In genomic region chr5:123097483-123097870, GRCh38 we compare ENCODE assay signal across 22 cellular contexts. TPM values are rescaled to one million over a fixed set of nuclear protein-coding genes. Genes with fewer than 3 reads are reported as not detected.
A peak's percentile ranks its signal among the peaks of the same experiment; 100 is the strongest.
DNase-seq lines count a peak whose midpoint lies in the region; ATAC-seq, FAIRE-seq and TF ChIP-seq lines count a peak whose summit lies in the region.
"Had no signal": no experiment of that assay in that cellular context is flagged by ENCODE, and none has a peak within 500 bp of the region (broad histone marks: within the 10 kb centered on the region; RNA-seq: fewer than 3 reads in every experiment).

No MANE protein-coding gene starts in this region.

- H2BK120ac ChIP-seq in H1 (replicated peaks; ENCODE audit: low read depth, low read length) = no peak overlapping the region

- H2BK12ac ChIP-seq in H1 (ENCODE audit: low read depth, low read length) = no peak overlapping the region

- POLR2A ChIA-PET in H1 (lab: Charles Lee; ENCODE audit: partially characterized antibody) = interaction anchor here (0.8 to 1.6 kb wide), 4 partner anchors 8 to 322 kb away, joined by 3 to 6 read pairs (median 4); partner anchors contain the start of genes PRDM6 and SNX2

- H2BK5ac ChIP-seq in H1 (ENCODE audit: low read depth, low read length) = no peak overlapping the region

- no peak overlapping the region for H3K14ac ChIP-seq in H1 (ENCODE audit: insufficient read length)

- no peak overlapping the region for H4K5ac ChIP-seq in H1 (ENCODE audit: insufficient read length, low read depth, low read length)

- no peak overlapping the region for H3K4ac ChIP-seq in H1 (replicated peaks; ENCODE audit: insufficient read length, low read depth, low read length)

- no peak for ATAC-seq in lower lobe of right lung
- ATAC-seq in HG03432 (IDR thresholded peaks at IDR 0.05; ENCODE audit: unreplicated experiment) = no peak
- ATAC-seq in HG02678 (IDR thresholded peaks at IDR 0.05; ENCODE audit: unreplicated experiment) = no peak
- no peak for ATAC-seq in SK-N-SH treated with all-trans-retinoic acid at 6 μM for 48 hours
- ATAC-seq: PC-3 had no signal

- H4K91ac ChIP-seq in H1 (replicated peaks; ENCODE audit: insufficient read length, low read length) = no peak overlapping the region

- H3K56ac ChIP-seq in H1 (replicated peaks; ENCODE audit: insufficient read length, low read depth, low read length) = no peak overlapping the region

- no peak overlapping the region for H2BK15ac ChIP-seq in H1 (ENCODE audit: low read length)

- FAIRE-seq in H1 (lab: Jason Lieb, UNC) = no peak

- no peak overlapping the region for H3K27ac ChIP-seq in H1 (ENCODE audit: low read depth, low read length)
- H3K27ac ChIP-seq in lower lobe of right lung = peak overlapping the region; percentile 58
- peak overlapping the region; percentile 95 to 96 for H3K27ac ChIP-seq in tibial artery

- no peak overlapping the region for H2AK5ac ChIP-seq in H1 (ENCODE audit: low read depth, low read length)

- no peak for TF ChIP-seq RAD21 in H1 (IDR thresholded peaks at IDR 0.05 in 1 of 2, conservative IDR thresholded peaks at IDR 0.05 in 1 of 2; ENCODE audit: low read depth in 2 of 2, low read length in 2 of 2)

- intact Hi-C loops in lower lobe of right lung (cut with DNase I) = no loop called here
- intact Hi-C loops in tibial artery (cut with DNase I; ENCODE audit: low total_unique reads) = loop anchor here (10.0 kb wide), 1 partner anchor 177 kb away; no protein-coding TSS in a partner anchor

- DNase-seq in GM13977 (ENCODE audit: low spot score) (peak; percentile 23), H1 (ENCODE audit: low read depth in 1 of 2, low spot score in 2 of 2) (no peak), lower lobe of right lung (no peak), tibial artery (no peak), BE2C (no peak)
- DNase-seq: 8988T, COR-L47, DMS 273 treated with DMSO at 0.1 percent for 48 hours, DND-41, KBM-7, NCI-H1105, NCI-H1694, NCI-H510A treated with DMSO at 0.1 percent for 48 hours, NCI-H82, PC-3, RPMI8226, SHP77 treated with DMSO at 0.1 percent for 48 hours had no signal

- H2BK20ac ChIP-seq in H1 (ENCODE audit: low read length) = no peak overlapping the region

- CTCF ChIA-PET in H1 (lab: Charles Lee; ENCODE audit: partially characterized antibody) = interaction anchor here (0.6 to 2.3 kb wide), 16 partner anchors 9 to 581 kb away, joined by 3 to 14 read pairs (median 3); no protein-coding TSS in a partner anchor

- TF ChIP-seq CTCF in GM13977 (IDR thresholded peaks at IDR 0.05; ENCODE audit: extremely low read depth, insufficient read depth, missing control alignments) (no peak), H1 (IDR thresholded peaks at IDR 0.05; ENCODE audit: control extremely low read depth in 1 of 3, insufficient read depth in 1 of 3, low read depth in 1 of 3, low read length in 3 of 3) (no peak), lower lobe of right lung (IDR thresholded peaks at IDR 0.05) (no peak), tibial artery (IDR thresholded peaks at IDR 0.05) (no peak), BE2C (IDR thresholded peaks at IDR 0.05; ENCODE audit: low read depth, low read length) (no peak)

- H3K23ac ChIP-seq in H1 (ENCODE audit: insufficient read length) = no peak overlapping the region

- H3K9me3 ChIP-seq in H1 (ENCODE audit: insufficient read depth in 2 of 2, low read depth in 1 of 2, low read length in 1 of 2) (no peaks in the 10 kb centered on the region; a peak in 1 of 4 replicates), lower lobe of right lung (no peaks in the 10 kb centered on the region), tibial artery (no peaks in the 10 kb centered on the region), BE2C (no peaks in the 10 kb centered on the region)
- H3K9me3 ChIP-seq: HAP-1 had no signal

- WGBS in H1 (ENCODE audit: extremely low coverage in 1 of 2, insufficient coverage in 1 of 2, insufficient read length in 1 of 2, insufficient replicate concordance in 2 of 2, low coverage in 1 of 2, low lambda C conversion rate in 2 of 2, missing lambda C conversion rate in 1 of 2), 2 experiments = 33% methylated on average over 2 of the region's 2 CpGs; no CpG with 5 or more reads in 1 of the 2 experiments

- TF ChIP-seq EP300 in H1 (IDR thresholded peaks at IDR 0.05; ENCODE audit: borderline replicate concordance in 1 of 2, low read depth in 2 of 2, low read length in 2 of 2) = no peak

- H3K23me2 ChIP-seq in H1 (ENCODE audit: low read depth, low read length) = peaks cover 13% of the 10 kb centered on the region; the same call in 1 of the 2 replicates

- H2AFZ ChIP-seq in H1 (ENCODE audit: low read length) = no peak overlapping the region

- no peaks in the 10 kb centered on the region for H3K79me2 ChIP-seq in H1 (ENCODE audit: control insufficient read depth in 1 of 2, insufficient read depth in 2 of 2, low read length in 2 of 2)

- H3K4me2 ChIP-seq in H1 (ENCODE audit: insufficient read depth in 1 of 2, low read depth in 2 of 2, low read length in 2 of 2) = peak overlapping the region; percentile 74 to 81; a peak in 3 of 4 replicates

- H3K36me3 ChIP-seq in H1 (ENCODE audit: control insufficient read depth in 2 of 4, insufficient read depth in 4 of 4, low read length in 3 of 4) = peaks cover 0 to 6% (median 0%) of the 10 kb centered on the region in 4 experiments; a peak in 1 of 8 replicates
- no peaks in the 10 kb centered on the region for H3K36me3 ChIP-seq in lower lobe of right lung
- H3K36me3 ChIP-seq in tibial artery = peaks cover 0 to 8% (median 5%) of the 10 kb centered on the region in 3 donors
- H3K36me3 ChIP-seq in BE2C = no peaks in the 10 kb centered on the region
- H3K36me3 ChIP-seq: HAP-1 had no signal

- H4K20me1 ChIP-seq in H1 (replicated peaks in 1 of 2; ENCODE audit: control insufficient read depth in 1 of 2, insufficient read depth in 2 of 2, low read length in 2 of 2) = peaks cover 1 to 16% of the 10 kb centered on the region in 2 experiments

- peak overlapping the region in 1 of 4 experiments; percentile 56; a peak in 1 of 8 replicates for H3K4me3 ChIP-seq in H1 (ENCODE audit: extremely low read depth in 1 of 4, insufficient read depth in 2 of 4, low read depth in 3 of 4, low read length in 4 of 4)
- no peak overlapping the region for H3K4me3 ChIP-seq in lower lobe of right lung
- peak overlapping the region; percentile 47 to 69 for H3K4me3 ChIP-seq in tibial artery
- no peak overlapping the region for H3K4me3 ChIP-seq in BE2C (ENCODE audit: low read depth, low read length)
- H3K4me3 ChIP-seq: HAP-1 had no signal

- TF ChIP-seq POLR2A in H1 (IDR thresholded peaks at IDR 0.05; ENCODE audit: control extremely low read depth in 1 of 2, low read depth in 2 of 2, low read length in 2 of 2) = no peak

- no peak overlapping the region for H3K9ac ChIP-seq in H1 (replicated peaks in 1 of 4; ENCODE audit: extremely low read depth in 1 of 4, low read depth in 3 of 4, low read length in 3 of 4)

- H3K79me1 ChIP-seq in H1 (ENCODE audit: low read depth, low read length) = no peaks in the 10 kb centered on the region

- H3K4me1 ChIP-seq in H1 (replicated peaks in 1 of 4; ENCODE audit: control insufficient read depth in 3 of 4, insufficient read depth in 4 of 4, low read length in 3 of 4) (peaks cover 4 to 24% (median 10%) of the 10 kb centered on the region in 4 experiments), lower lobe of right lung (peaks cover 15% of the 10 kb centered on the region), tibial artery (peaks cover 0 to 63% (median 23%) of the 10 kb centered on the region in 4 donors), BE2C (no peaks in the 10 kb centered on the region)
- H3K4me1 ChIP-seq: HAP-1 had no signal

- H4K8ac ChIP-seq in H1 (ENCODE audit: extremely low read depth, insufficient read depth, low read length) = no peak overlapping the region

- in situ Hi-C loops in GM13977 (cut with MboI; ENCODE audit: low pct_unique_long_range_greater_than_20kb, low sequenced_read_pairs, unreplicated experiment) = no loop called here

- H3K27me3 ChIP-seq in H1 (replicated peaks in 1 of 4; ENCODE audit: control insufficient read depth in 3 of 4, extremely low read depth in 1 of 4, insufficient read depth in 3 of 4, low read length in 3 of 4) (peaks cover 74 to 88% (median 84%) of the 10 kb centered on the region in 4 experiments), lower lobe of right lung (ENCODE audit: low read depth) (peaks cover 80% of the 10 kb centered on the region), tibial artery (no peaks in the 10 kb centered on the region), BE2C (peaks cover 95% of the 10 kb centered on the region)

- no peak overlapping the region for H3K18ac ChIP-seq in H1 (ENCODE audit: extremely low read depth, low read length)

TF ChIP-seq in SK-N-SH treated with all-trans-retinoic acid at 6 μM for 48 hours, 23 proteins besides CTCF, POLR2A, EP300 and RAD21 (continues in another document):
- TF ChIP-seq TOX (CRISPR knock-in tag; IDR thresholded peaks at IDR 0.05; ENCODE audit: borderline replicate concordance) = no peak
- TF ChIP-seq RARB (CRISPR knock-in tag; IDR thresholded peaks at IDR 0.05) = no peak
- no peak for TF ChIP-seq ZFP30 (CRISPR knock-in tag; IDR thresholded peaks at IDR 0.05)
- TF ChIP-seq PATZ1 (CRISPR knock-in tag; IDR thresholded peaks at IDR 0.05; ENCODE audit: borderline replicate concordance) = no peak
- TF ChIP-seq ZC3H10 (CRISPR knock-in tag; IDR thresholded peaks at IDR 0.05) = no peak

RNA-seq across cellular contexts. Expression of gene PRDM6, which starts 8.4 kb away (rescaled TPM):
- 0.04 and 0.08 TPM in 2 replicates for total RNA-seq in H1 (2021; fragmentation: NEBNext Ultra II Directional; extraction: Animal tissue kit (Norgen Biotek cat#: 25700))
- 0.08 and 0.17 TPM in 2 replicates for polyA plus RNA-seq in H1 (2011; rRNA removed)
- polyA plus RNA-seq in H1 (2011; cell fraction: cytosol; rRNA removed) = 0.22 TPM
- polyA plus RNA-seq in H1 (2011; cell fraction: nucleus; rRNA removed) = 0.31 TPM
- polyA plus RNA-seq in H1 (2012, experiment 1 of 2) = 0.01 TPM in 1 of 4 replicates, not detected in the others
- 0.01 TPM for polyA plus RNA-seq in H1 (2012, experiment 2 of 2)
- 0.02 TPM for polyA plus RNA-seq in H1 (2013, experiment 1 of 2)
- 0.09 TPM for polyA plus RNA-seq in H1 (2013, experiment 2 of 2)
- 0.03 and 0.20 TPM in 2 replicates for polyA minus RNA-seq in H1 (2011; rRNA and poly(A)+ RNA removed)
- polyA minus RNA-seq in H1 (2011; cell fraction: cytosol; rRNA and poly(A)+ RNA removed) = not detected
- 0.10 TPM for polyA minus RNA-seq in H1 (2011; cell fraction: nucleus; rRNA and poly(A)+ RNA removed)
- 6.7 TPM for total RNA-seq in lower lobe of right lung
- polyA plus RNA-seq in BE2C (2012; ENCODE audit: insufficient read depth, insufficient read length, low read depth) = not detected
- total RNA-seq: G401, PC-3 had no signal

Comparison
In these comparisons a context has a peak if more than half of its experiments do, and no peak if none do; other contexts are left out.
1. H3K4me3 ChIP-seq: peak in tibial artery (2 of 2); none in lower lobe of right lung (single experiment) and BE2C (single experiment).